In genomic region chr2:107405261-107405660, GRCh38 we compare ENCODE assay signal across 8 cellular contexts.
"Had no signal": no experiment of that assay in that cellular context is flagged by ENCODE, and none has a peak within 500 bp of the region (broad histone marks: within the 10 kb centered on the region; RNA-seq: fewer than 3 reads in every experiment).

No MANE protein-coding gene starts in this region.

- H3K27ac ChIP-seq: GM23248, HL-60 had no signal

- DNase-seq: GM23248, GOT3, H7, HFFc6, KG1 had no signal

- H3K36me3 ChIP-seq: HAP-1 had no signal

- H3K4me1 ChIP-seq: HAP-1 had no signal

- H3K9me3 ChIP-seq: HAP-1 had no signal

- H3K4me3 ChIP-seq: GM23248, HAP-1 had no signal

- H2AFZ ChIP-seq: GM23248 had no signal

- ATAC-seq: HCT116 had no signal

- H3K9ac ChIP-seq: GM23248 had no signal
